Comparison of ENCODE assay signal across 8 cellular contexts in genomic region chr9:134406366-134407122, GRCh38.
A peak's percentile ranks its signal among the peaks of the same experiment; 100 is the strongest.
DNase-seq lines count a peak whose midpoint lies in the region; ATAC-seq lines count a peak whose summit lies in the region.

No MANE protein-coding gene starts in this region.

- POLR2A ChIA-PET in activated CD4-positive, alpha-beta memory T cell treated with anti-CD3 and anti-CD28 coated beads, Interleukin-2, amount 10 ng/mL, durations not matched to agents 7 days and 5 days (lab: Charles Lee), result interaction anchor here (1.1 to 4.2 kb wide), 4 partner anchors 10 to 381 kb away, joined by 3 to 30 read pairs (median 12); no protein-coding TSS in a partner anchor

- no peaks in the 10 kb centered on the region for H3K36me3 Mint-ChIP-seq in activated CD4-positive, alpha-beta T cell treated with anti-CD3 and anti-CD28 coated beads, Interleukin-2, amount 10 ng/mL, durations not matched to agents 24 days and 14 days (ENCODE audit: low read depth)
- no peaks in the 10 kb centered on the region for H3K36me3 Mint-ChIP-seq in activated CD4-positive, alpha-beta memory T cell treated with anti-CD3 and anti-CD28 coated beads, Interleukin-2, amount 10 ng/mL, durations not matched to agents 7 days and 5 days (ENCODE audit: low read depth)
- H3K36me3 Mint-ChIP-seq in immature natural killer cell, result peaks cover 0 to 5% (median 5%) of the 10 kb centered on the region in 3 donors

- H3K4me1 Mint-ChIP-seq in activated CD4-positive, alpha-beta T cell treated with anti-CD3 and anti-CD28 coated beads, Interleukin-2, amount 10 ng/mL, durations not matched to agents 24 days and 14 days, result peaks cover 25% of the 10 kb centered on the region
- peaks cover 47% of the 10 kb centered on the region for H3K4me1 Mint-ChIP-seq in activated CD4-positive, alpha-beta memory T cell treated with anti-CD3 and anti-CD28 coated beads, Interleukin-2, amount 10 ng/mL, durations not matched to agents 7 days and 5 days
- H3K4me1 Mint-ChIP-seq in immature natural killer cell, result peaks cover 46 to 59% of the 10 kb centered on the region in 2 donors

- H3K27ac ChIP-seq in thymus (ENCODE audit: low read depth), result peak overlapping the region; percentile 20

- H3K4me1 ChIP-seq in thymus (ENCODE audit: control insufficient read depth, insufficient read depth, low read length), result peaks cover 39% of the 10 kb centered on the region

- H3K27me3 Mint-ChIP-seq in activated CD4-positive, alpha-beta T cell treated with anti-CD3 and anti-CD28 coated beads, Interleukin-2, amount 10 ng/mL, durations not matched to agents 24 days and 14 days, result peaks cover 18% of the 10 kb centered on the region
- peaks cover 3% of the 10 kb centered on the region for H3K27me3 Mint-ChIP-seq in activated CD4-positive, alpha-beta memory T cell treated with anti-CD3 and anti-CD28 coated beads, Interleukin-2, amount 10 ng/mL, durations not matched to agents 7 days and 5 days
- peaks cover 11 to 17% (median 15%) of the 10 kb centered on the region in 3 donors for H3K27me3 Mint-ChIP-seq in immature natural killer cell (ENCODE audit: low read depth in 3 of 3)

- CTCF ChIA-PET in activated CD4-positive, alpha-beta memory T cell treated with anti-CD3 and anti-CD28 coated beads, Interleukin-2, amount 10 ng/mL, durations not matched to agents 7 days and 5 days (lab: Charles Lee), result interaction anchor here (0.8 to 1.6 kb wide), 2 partner anchors 10 to 37 kb away, joined by 3 to 7 read pairs; no protein-coding TSS in a partner anchor

- 78% methylated on average over 23 of the region's 23 CpGs for WGBS in thymus

- no peak for DNase-seq in activated CD4-positive, alpha-beta T cell treated with anti-CD3 and anti-CD28 coated beads, Interleukin-2, amount 10 ng/mL, durations not matched to agents 24 days and 14 days
- no peak for DNase-seq in activated CD4-positive, alpha-beta T cell treated with anti-CD3 and anti-CD28 coated beads, Interleukin-2, amount 50 U/mL, for 4 hours
- no peak for DNase-seq in activated CD4-positive, alpha-beta memory T cell treated with anti-CD3 and anti-CD28 coated beads, Interleukin-2, amount 10 ng/mL, durations not matched to agents 7 days and 5 days
- DNase-seq in immature natural killer cell (peak in 1 of 3 donors; percentile 26), Kasumi-1 (lab: John Stamatoyannopoulos, UW) (no peak), HPDE6-E6E7 (ENCODE audit: extremely low spot score) (no peak)

- no peak for ATAC-seq in GM19455 (IDR thresholded peaks at IDR 0.05; ENCODE audit: unreplicated experiment)

- no peaks in the 10 kb centered on the region for H3K9me3 Mint-ChIP-seq in activated CD4-positive, alpha-beta T cell treated with anti-CD3 and anti-CD28 coated beads, Interleukin-2, amount 10 ng/mL, durations not matched to agents 24 days and 14 days
- no peaks in the 10 kb centered on the region for H3K9me3 Mint-ChIP-seq in activated CD4-positive, alpha-beta memory T cell treated with anti-CD3 and anti-CD28 coated beads, Interleukin-2, amount 10 ng/mL, durations not matched to agents 7 days and 5 days
- no peaks in the 10 kb centered on the region for H3K9me3 Mint-ChIP-seq in immature natural killer cell

- intact Hi-C loops in activated CD4-positive, alpha-beta T cell treated with anti-CD3 and anti-CD28 coated beads, Interleukin-2, amount 10 ng/mL, durations not matched to agents 24 days and 14 days (cut with micrococcal nuclease), result loop anchor here (1.0 to 2.0 kb wide), 2 partner anchors 16 to 37 kb away; no protein-coding TSS in a partner anchor

- no peaks in the 10 kb centered on the region for H3K36me3 ChIP-seq in thymus (ENCODE audit: control insufficient read depth, insufficient read depth)

- peak overlapping the region; percentile 54 for H3K27ac Mint-ChIP-seq in activated CD4-positive, alpha-beta T cell treated with anti-CD3 and anti-CD28 coated beads, Interleukin-2, amount 10 ng/mL, durations not matched to agents 24 days and 14 days
- H3K27ac Mint-ChIP-seq in activated CD4-positive, alpha-beta memory T cell treated with anti-CD3 and anti-CD28 coated beads, Interleukin-2, amount 10 ng/mL, durations not matched to agents 7 days and 5 days, result peak overlapping the region; percentile 71
- peak overlapping the region; percentile 10 to 88 (median 76) for H3K27ac Mint-ChIP-seq in immature natural killer cell

- H3K4me3 Mint-ChIP-seq in activated CD4-positive, alpha-beta T cell treated with anti-CD3 and anti-CD28 coated beads, Interleukin-2, amount 10 ng/mL, durations not matched to agents 24 days and 14 days, result peak overlapping the region; percentile 72
- peak overlapping the region; percentile 60 for H3K4me3 Mint-ChIP-seq in activated CD4-positive, alpha-beta memory T cell treated with anti-CD3 and anti-CD28 coated beads, Interleukin-2, amount 10 ng/mL, durations not matched to agents 7 days and 5 days
- peak overlapping the region; percentile 73 to 85 (median 81) for H3K4me3 Mint-ChIP-seq in immature natural killer cell

- H3K4me3 ChIP-seq in thymus (ENCODE audit: low read length), result no peak overlapping the region

- no peaks in the 10 kb centered on the region for H3K27me3 ChIP-seq in thymus (ENCODE audit: control insufficient read depth, insufficient read depth)

- H3K9me3 ChIP-seq in thymus (ENCODE audit: control insufficient read depth), result no peaks in the 10 kb centered on the region
